ENCODE assay signal across 8 cellular contexts in the genomic region with DNA sequence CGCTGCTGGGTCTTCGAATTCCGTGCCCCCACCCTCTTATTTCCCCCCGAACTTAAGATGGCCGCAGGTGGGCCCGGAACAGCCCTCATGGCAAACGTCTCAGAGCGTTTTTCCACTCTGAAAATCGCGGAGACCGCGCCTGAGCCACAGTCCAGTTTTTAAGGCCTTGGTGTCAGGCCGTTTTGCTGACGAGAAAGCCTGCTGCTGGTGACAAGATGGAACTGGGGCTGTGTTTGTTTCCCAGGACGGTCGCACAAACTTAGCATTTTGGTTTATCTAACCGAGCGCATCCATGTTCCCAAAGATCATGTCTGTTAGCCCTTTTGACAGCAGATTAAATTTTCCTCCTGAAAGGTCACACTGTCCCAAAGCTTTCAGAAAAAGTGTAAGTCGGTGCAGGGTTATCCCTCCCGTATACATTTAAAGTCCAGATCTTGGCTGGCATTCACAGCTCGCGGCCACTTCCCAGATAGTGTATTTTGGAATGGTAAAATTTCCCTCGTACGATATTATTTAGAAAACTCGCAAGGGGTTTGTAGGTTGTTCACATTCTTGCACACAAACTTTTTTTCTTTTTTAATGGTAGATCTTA. TPM values are rescaled to one million over a fixed set of nuclear protein-coding genes. Genes with fewer than 3 reads are reported as not detected.
A peak's percentile ranks its signal among the peaks of the same experiment; 100 is the strongest.
DNase-seq lines count a peak whose midpoint lies in the region; ATAC-seq, FAIRE-seq and TF ChIP-seq lines count a peak whose summit lies in the region.

No MANE protein-coding gene starts in this region.

- peaks cover 10 to 37% (median 20%) of the 10 kb centered on the region in 11 experiments; a peak in 21 of 22 replicates for H3K36me3 ChIP-seq in BLaER1 treated with 17β-estradiol and CSF1 and Interleukin-3, amounts not matched to agents 10 nM and 100 nM
- H3K36me3 ChIP-seq in brain microvascular endothelial cell (replicated peaks) (no peaks in the 10 kb centered on the region), HepG2 (replicated peaks in 1 of 2; ENCODE audit: control insufficient read depth in 1 of 2, insufficient read depth in 2 of 2, low read length in 2 of 2) (0 out of 5 replicates have a peak, but pooled peaks cover 0 to 2% of the 10 kb centered on the region in 2 experiments)

- no peak for FAIRE-seq in HepG2 (lab: Jason Lieb, UNC)

- peak overlapping the region; percentile 95 to 99 (median 98) for H3K27ac ChIP-seq in BLaER1 treated with 17β-estradiol and CSF1 and Interleukin-3, amounts not matched to agents 10 nM and 100 nM
- H3K27ac ChIP-seq in brain microvascular endothelial cell (peak overlapping the region; percentile 99), HepG2 (ENCODE audit: extremely low read length, insufficient read depth, low read length) (peak overlapping the region; percentile 98)

- no peak for TF ChIP-seq RAD21 in HepG2 (CRISPR knock-in tag; IDR thresholded peaks at IDR 0.05)

- TF ChIP-seq POLR2A in HepG2 (IDR thresholded peaks at IDR 0.05; ENCODE audit: insufficient read depth in 1 of 2, low read depth in 2 of 2, low read length in 2 of 2) = 0 out of 4 replicates have a peak, but pooled peaks of 1 of the 2 experiments have one; percentile 21

- intact Hi-C loops in HepG2 (cut with micrococcal nuclease; ENCODE audit: unreplicated experiment) = loop anchor here (5.0 to 10.0 kb wide), 3 partner anchors 218 to 583 kb away; a partner anchor contains a TSS

- DNase-seq in NCI-H748 (lab: John Stamatoyannopoulos, UW; ENCODE audit: unreplicated experiment) (peak; percentile 89), brain microvascular endothelial cell (no peak), HepG2 (ENCODE audit: low spot score) (peak; percentile 45), stromal cell of bone marrow (ENCODE audit: low read depth) (peak; percentile 28), iPS-NIHi7 (ENCODE audit: extremely low spot score) (no peak)

- H3K27me3 ChIP-seq in BLaER1 treated with 17β-estradiol and CSF1 and Interleukin-3, amounts not matched to agents 10 nM and 100 nM = no peaks in the 10 kb centered on the region
- H3K27me3 ChIP-seq in brain microvascular endothelial cell (replicated peaks) (no peaks in the 10 kb centered on the region), HepG2 (ENCODE audit: control insufficient read depth in 1 of 2, insufficient read depth in 2 of 2, low read length in 2 of 2) (no peaks in the 10 kb centered on the region; a peak in 1 of 5 replicates)

- peak overlapping the region; percentile 94 to 99 (median 96) for H3K9ac ChIP-seq in BLaER1 treated with 17β-estradiol and CSF1 and Interleukin-3, amounts not matched to agents 10 nM and 100 nM
- H3K9ac ChIP-seq in HepG2 (ENCODE audit: insufficient read depth, low read depth, low read length) = peak overlapping the region; percentile 92

- no peak for TF ChIP-seq EP300 in HepG2 (IDR thresholded peaks at IDR 0.05; ENCODE audit: low read depth in 2 of 2, low read length in 2 of 2)
- TF ChIP-seq EP300 in HepG2 (CRISPR knock-in tag; IDR thresholded peaks at IDR 0.05; ENCODE audit: borderline replicate concordance) = no peak

- peak overlapping the region; percentile 68 to 82 (median 81) for H3K4me3 ChIP-seq in BLaER1 treated with 17β-estradiol and CSF1 and Interleukin-3, amounts not matched to agents 10 nM and 100 nM
- H3K4me3 ChIP-seq in brain microvascular endothelial cell (ENCODE audit: low read depth, low read length) (peak overlapping the region; percentile 92), HepG2 (replicated peaks in 1 of 3; ENCODE audit: insufficient read depth in 1 of 3, low read depth in 2 of 3, low read length in 3 of 3) (peak overlapping the region; percentile 82 to 92 (median 90))

- H4K20me1 ChIP-seq in BLaER1 treated with 17β-estradiol and CSF1 and Interleukin-3, amounts not matched to agents 10 nM and 100 nM = peaks cover 2 to 45% (median 40%) of the 10 kb centered on the region in 11 experiments; a peak in 15 of 22 replicates
- peaks cover 8% of the 10 kb centered on the region for H4K20me1 ChIP-seq in HepG2 (ENCODE audit: insufficient read depth, low read length)

- POLR2A ChIA-PET in HepG2 (lab: Yijun Ruan, JAX) = interaction anchor here (0.6 to 1.0 kb wide), 3 partner anchors 215 to 423 kb away, joined by 3 to 4 read pairs (median 3); a partner anchor contains a TSS

- peaks cover 55% of the 10 kb centered on the region for H3K79me2 ChIP-seq in HepG2 (ENCODE audit: insufficient read depth, low read length)

- H3K4me1 ChIP-seq in BLaER1 treated with 17β-estradiol and CSF1 and Interleukin-3, amounts not matched to agents 10 nM and 100 nM = peaks cover 20 to 40% (median 31%) of the 10 kb centered on the region in 10 experiments
- H3K4me1 ChIP-seq in HepG2 (ENCODE audit: insufficient read depth, low read length) = peaks cover 30% of the 10 kb centered on the region

- CTCF ChIA-PET in HepG2 (lab: Yijun Ruan, JAX; ENCODE audit: low intra/inter-chr PET ratio, low total read pairs) = no interaction called here

- peak; percentile 37 for ATAC-seq in GM18870 (IDR thresholded peaks at IDR 0.05; ENCODE audit: unreplicated experiment)
- ATAC-seq in HG03064 (IDR thresholded peaks at IDR 0.05; ENCODE audit: low read depth, unreplicated experiment) = peak; percentile 51
- peak; percentile 64 for ATAC-seq in HepG2

- H2AFZ ChIP-seq in HepG2 (ENCODE audit: low read length) = peak overlapping the region; percentile 9

- TF ChIP-seq CTCF in brain microvascular endothelial cell (IDR thresholded peaks at IDR 0.05; ENCODE audit: low read depth, low read length, missing control alignments) (no peak), HepG2 (CRISPR knock-in tag; IDR thresholded peaks at IDR 0.05) (no peak)

- WGBS in HepG2 (ENCODE audit: low lambda C conversion rate) = 0% methylated on average over 20 of the region's 25 CpGs

- no TSS peak for BruUV-seq in HepG2 (replicated peaks; lab: Mats Ljungman, UMichigan)

- in situ Hi-C loops in brain microvascular endothelial cell (cut with HindIII; ENCODE audit: low pct_ligation_motif_present, low sequenced_read_pairs) (no loop called here), HepG2 (cut with HindIII; ENCODE audit: extremely low pct_ligation_motif_present, low pct_unique_long_range_greater_than_20kb) (no loop called here)

- H3K4me2 ChIP-seq in BLaER1 treated with 17β-estradiol and CSF1 and Interleukin-3, amounts not matched to agents 10 nM and 100 nM = peak overlapping the region; percentile 48 to 92 (median 85)
- peak overlapping the region; percentile 76 for H3K4me2 ChIP-seq in HepG2 (ENCODE audit: low read depth, low read length)

- peaks cover 0 to 20% (median 16%) of the 10 kb centered on the region in 11 experiments; a peak in 19 of 22 replicates for H3K9me3 ChIP-seq in BLaER1 treated with 17β-estradiol and CSF1 and Interleukin-3, amounts not matched to agents 10 nM and 100 nM (replicated peaks in 1 of 11)
- H3K9me3 ChIP-seq in HepG2 (ENCODE audit: low read length) = no peaks in the 10 kb centered on the region

TF ChIP-seq in HepG2, 621 proteins besides CTCF, POLR2A, EP300 and RAD21 (continues in another document):
- TF ChIP-seq ZNF326 (CRISPR knock-in tag; IDR thresholded peaks at IDR 0.05; ENCODE audit: borderline replicate concordance) (no peak), AGO1 (IDR thresholded peaks at IDR 0.05; ENCODE audit: low read depth, low read length, poor library complexity, severe bottlenecking) (peak; percentile 5), RAD51 (IDR thresholded peaks at IDR 0.05; ENCODE audit: borderline replicate concordance) (no peak; the same call in 1 of the 2 replicates), U2AF1 (optimal IDR thresholded peaks at IDR 0.05; ENCODE audit: low read depth, low read length) (peak; percentile 84)
- TF ChIP-seq, protein P1, sequence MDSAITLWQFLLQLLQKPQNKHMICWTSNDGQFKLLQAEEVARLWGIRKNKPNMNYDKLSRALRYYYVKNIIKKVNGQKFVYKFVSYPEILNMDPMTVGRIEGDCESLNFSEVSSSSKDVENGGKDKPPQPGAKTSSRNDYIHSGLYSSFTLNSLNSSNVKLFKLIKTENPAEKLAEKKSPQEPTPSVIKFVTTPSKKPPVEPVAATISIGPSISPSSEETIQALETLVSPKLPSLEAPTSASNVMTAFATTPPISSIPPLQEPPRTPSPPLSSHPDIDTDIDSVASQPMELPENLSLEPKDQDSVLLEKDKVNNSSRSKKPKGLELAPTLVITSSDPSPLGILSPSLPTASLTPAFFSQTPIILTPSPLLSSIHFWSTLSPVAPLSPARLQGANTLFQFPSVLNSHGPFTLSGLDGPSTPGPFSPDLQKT (CRISPR knock-in tag; IDR thresholded peaks at IDR 0.05; ENCODE audit: borderline replicate concordance) = no peak

RNA-seq across cellular contexts. Expression of a gene that starts 0.8 kb away (rescaled TPM):
- total RNA-seq in HepG2 (2016; rRNA removed; fragmentation: Illumina TruSeq; extraction: Trizol) = 46.5 and 90.9 TPM in 2 replicates
- 3.4 and 4.6 TPM in 2 replicates for total RNA-seq in HepG2 (2016; cell fraction: cytosol; rRNA removed; fragmentation: Illumina TruSeq; extraction: Trizol; ENCODE audit: low read depth)
- 43.6 and 92.7 TPM in 2 replicates for total RNA-seq in HepG2 (2016; cell fraction: insoluble cytoplasmic fraction; rRNA removed; fragmentation: Illumina TruSeq; extraction: Trizol)
- 8.6 and 12.6 TPM in 2 replicates for total RNA-seq in HepG2 (2016; cell fraction: membrane; rRNA removed; fragmentation: Illumina TruSeq; extraction: Trizol)
- total RNA-seq in HepG2 (2016; cell fraction: nucleus; rRNA removed; fragmentation: Illumina TruSeq; extraction: Trizol) = 268 and 291 TPM in 2 replicates
- 49.2 and 60.6 TPM in 2 replicates for polyA plus RNA-seq in HepG2 (2011; rRNA removed)
- polyA plus RNA-seq in HepG2 (2011; cell fraction: cytosol; rRNA removed) = 8.1 and 8.6 TPM in 2 replicates
- polyA plus RNA-seq in HepG2 (2011; cell fraction: nucleus; rRNA removed) = 117 and 132 TPM in 2 replicates
- polyA plus RNA-seq in HepG2 (2012) = 30.0 and 51.7 TPM in 2 replicates
- 0.93 and 1.2 TPM in 2 replicates for polyA plus RNA-seq in HepG2 (2016; cell fraction: cytosol; fragmentation: Illumina TruSeq; extraction: Trizol; ENCODE audit: low read depth)
- polyA plus RNA-seq in HepG2 (2016; cell fraction: insoluble cytoplasmic fraction; fragmentation: Illumina TruSeq; extraction: Trizol; ENCODE audit: low read depth) = 40.2 and 41.5 TPM in 2 replicates
- polyA plus RNA-seq in HepG2 (2016; cell fraction: membrane; fragmentation: Illumina TruSeq; extraction: Trizol; ENCODE audit: low read depth) = 3.6 and 4.5 TPM in 2 replicates
- 335 and 346 TPM in 2 replicates for polyA plus RNA-seq in HepG2 (2016; cell fraction: nucleus; fragmentation: Illumina TruSeq; extraction: Trizol; ENCODE audit: insufficient read depth, low read depth)
- polyA minus RNA-seq in HepG2 (2011; rRNA and poly(A)+ RNA removed; ENCODE audit: low replicate concordance) = 74.5 and 94.2 TPM in 2 replicates
- polyA minus RNA-seq in HepG2 (2011; cell fraction: cytosol; rRNA and poly(A)+ RNA removed) = 10.0 and 13.3 TPM in 2 replicates
- polyA minus RNA-seq in HepG2 (2011; cell fraction: nucleus; rRNA and poly(A)+ RNA removed) = 404 and 556 TPM in 2 replicates

Comparison
In these comparisons a context has a peak if more than half of its experiments do, and no peak if none do; other contexts are left out.
1. DNase-seq: peak in NCI-H748 (single experiment), HepG2 (single experiment) and stromal cell of bone marrow (single experiment); none in brain microvascular endothelial cell (single experiment) and iPS-NIHi7 (single experiment).
2. Peak in every context shown above with its lines, with median percentiles within 50 percentile points of each other: H3K27ac ChIP-seq, H3K4me3 ChIP-seq and ATAC-seq.